17 cellular contexts compared by ENCODE assay signal in genomic region chr16:17356243-17356933, GRCh38.
DNase-seq lines count a peak whose midpoint lies in the region; ATAC-seq, FAIRE-seq and TF ChIP-seq lines count a peak whose summit lies in the region.
"Had no signal": no experiment of that assay in that cellular context is flagged by ENCODE, and none has a peak within 500 bp of the region (broad histone marks: within the 10 kb centered on the region; RNA-seq: fewer than 3 reads in every experiment).

No MANE protein-coding gene starts in this region.

- no peak overlapping the region for H3K4me2 ChIP-seq in mesenchymal stem cell (ENCODE audit: low read length, poor library complexity, severe bottlenecking)
- H3K4me2 ChIP-seq: PC-9 had no signal

- no peak for DNase-seq in CD4-positive, CD25-positive, alpha-beta regulatory T cell
- no peak for DNase-seq in body of pancreas
- DNase-seq in left colon: peak in 1 of 2 donors; percentile 23
- DNase-seq in small intestine: peak; percentile 22
- DNase-seq in mesenchymal stem cell: no peak
- DNase-seq in sigmoid colon: no peak
- no peak for DNase-seq in NCI-H446 (lab: John Stamatoyannopoulos, UW)
- DNase-seq: DMS 273 treated with DMSO at 0.1 percent for 48 hours, GDM1, MV-4-11, NCI-H1417, NCI-H1930, NCI-H524, PC-9, SJCRH30 had no signal

- peaks cover 38% of the 10 kb centered on the region for H3K4me1 ChIP-seq in CD4-positive, CD25-positive, alpha-beta regulatory T cell (ENCODE audit: control insufficient read depth, insufficient read depth, low read length, poor library complexity, severe bottlenecking)
- H3K4me1 ChIP-seq in body of pancreas: peaks cover 19% of the 10 kb centered on the region
- peaks cover 0 to 11% of the 10 kb centered on the region in 2 donors for H3K4me1 ChIP-seq in small intestine (ENCODE audit: control insufficient read depth in 2 of 2, insufficient read depth in 1 of 2, low read depth in 1 of 2, low read length in 1 of 2)
- H3K4me1 ChIP-seq in mesenchymal stem cell (ENCODE audit: control insufficient read depth, insufficient read depth, low read depth, low read length): no peaks in the 10 kb centered on the region
- H3K4me1 ChIP-seq in sigmoid colon: peaks cover 0 to 40% (median 30%) of the 10 kb centered on the region in 4 donors
- H3K4me1 ChIP-seq: SJCRH30 had no signal

- no peak for ATAC-seq in CD4-positive, CD25-positive, alpha-beta regulatory T cell (ENCODE audit: low read depth in 2 of 2)
- ATAC-seq in body of pancreas (no peak), left colon (peak; percentile 95)
- ATAC-seq: K562 had no signal

- no peak overlapping the region for H2AK5ac ChIP-seq in mesenchymal stem cell (ENCODE audit: low read length, severe bottlenecking)

- no peak overlapping the region for H3K27ac ChIP-seq in CD4-positive, CD25-positive, alpha-beta regulatory T cell (ENCODE audit: insufficient read depth, low read length, poor library complexity, severe bottlenecking)
- H3K27ac ChIP-seq in body of pancreas: peak overlapping the region in 3 of 4 donors; percentile 30 to 63 (median 48)
- no peak overlapping the region for H3K27ac ChIP-seq in small intestine (ENCODE audit: low read depth in 1 of 2, low read length in 1 of 2)
- H3K27ac ChIP-seq in mesenchymal stem cell (ENCODE audit: low read length, poor library complexity, severe bottlenecking): no peak overlapping the region
- H3K27ac ChIP-seq in sigmoid colon: no peak overlapping the region
- H3K27ac ChIP-seq: PC-9, SJCRH30 had no signal

- no peak overlapping the region for H3K14ac ChIP-seq in mesenchymal stem cell (ENCODE audit: low read length in 2 of 2)

- no peak for TF ChIP-seq POLR2A in body of pancreas (IDR thresholded peaks at IDR 0.05)
- no peak for TF ChIP-seq POLR2A in sigmoid colon (IDR thresholded peaks at IDR 0.05)

- 55 to 56% methylated on average over 11 of the region's 11 CpGs for WGBS in body of pancreas, 2 donors
- 32 to 64% (median 43%) methylated on average over 11 of the region's 11 CpGs for WGBS in small intestine, 3 donors
- whole genome bisulfite sequencing in mesenchymal stem cell: 67% methylated on average over 11 of the region's 11 CpGs
- WGBS in sigmoid colon, 2 donors: 18 to 69% methylated on average over 11 of the region's 11 CpGs

- no peak overlapping the region for H2AFZ ChIP-seq in mesenchymal stem cell (ENCODE audit: low read depth, low read length)
- H2AFZ ChIP-seq: PC-9 had no signal

- no peak overlapping the region for H3K4ac ChIP-seq in mesenchymal stem cell (ENCODE audit: low read depth in 1 of 2, low read length in 2 of 2)

- no peak overlapping the region for H3K23ac ChIP-seq in mesenchymal stem cell (ENCODE audit: low read length in 2 of 2)

- peaks cover 13% of the 10 kb centered on the region for H3K36me3 Mint-ChIP-seq in CD4-positive, CD25-positive, alpha-beta regulatory T cell

- H4K8ac ChIP-seq in mesenchymal stem cell (ENCODE audit: low read length): no peak overlapping the region

- no peak overlapping the region for H2BK12ac ChIP-seq in mesenchymal stem cell (ENCODE audit: low read length in 2 of 2)

- no peak for TF ChIP-seq EP300 in sigmoid colon (IDR thresholded peaks at IDR 0.05)

- peaks cover 30 to 71% (median 57%) of the 10 kb centered on the region in 4 donors for H3K4me1 Mint-ChIP-seq in CD4-positive, CD25-positive, alpha-beta regulatory T cell

- H3K4me3 ChIP-seq in CD4-positive, CD25-positive, alpha-beta regulatory T cell (ENCODE audit: low read depth, low read length): no peak overlapping the region
- H3K4me3 ChIP-seq in body of pancreas (no peak overlapping the region), small intestine (ENCODE audit: low read depth in 1 of 2, low read length in 2 of 2) (no peak overlapping the region), mesenchymal stem cell (ENCODE audit: insufficient read depth in 1 of 2, low read depth in 1 of 2, low read length in 2 of 2) (no peak overlapping the region), sigmoid colon (no peak overlapping the region)
- H3K4me3 ChIP-seq: K562, PC-9, SJCRH30 had no signal

- intact Hi-C loops in body of pancreas (cut with DNase I): no loop called here
- intact Hi-C loops in left colon (cut with DNase I, micrococcal nuclease): no loop called here
- intact Hi-C loops in sigmoid colon (cut with DNase I): no loop called here

- no peaks in the 10 kb centered on the region for H3K9me3 ChIP-seq in CD4-positive, CD25-positive, alpha-beta regulatory T cell (ENCODE audit: control insufficient read depth in 2 of 2, low read length in 2 of 2)
- H3K9me3 ChIP-seq in body of pancreas (no peaks in the 10 kb centered on the region), small intestine (ENCODE audit: control insufficient read depth, low read depth) (no peaks in the 10 kb centered on the region), mesenchymal stem cell (ENCODE audit: control insufficient read depth, low read length) (no peaks in the 10 kb centered on the region), sigmoid colon (no peaks in the 10 kb centered on the region)
- H3K9me3 ChIP-seq: SJCRH30 had no signal

- no peaks in the 10 kb centered on the region for H3K27me3 Mint-ChIP-seq in CD4-positive, CD25-positive, alpha-beta regulatory T cell

- no peak overlapping the region for H3K9ac ChIP-seq in mesenchymal stem cell (ENCODE audit: low read length)

- peak overlapping the region in 2 of 3 donors; percentile 15 to 38 for H3K27ac Mint-ChIP-seq in CD4-positive, CD25-positive, alpha-beta regulatory T cell

- H3K9me3 Mint-ChIP-seq in CD4-positive, CD25-positive, alpha-beta regulatory T cell: no peaks in the 10 kb centered on the region

- no peaks in the 10 kb centered on the region for H3K27me3 ChIP-seq in CD4-positive, CD25-positive, alpha-beta regulatory T cell (ENCODE audit: control insufficient read depth, insufficient read depth, low read length)
- H3K27me3 ChIP-seq in body of pancreas: no peaks in the 10 kb centered on the region
- H3K27me3 ChIP-seq in small intestine (ENCODE audit: control insufficient read depth in 2 of 2, insufficient read depth in 2 of 2, low read length in 2 of 2): no peaks in the 10 kb centered on the region
- no peaks in the 10 kb centered on the region for H3K27me3 ChIP-seq in mesenchymal stem cell (ENCODE audit: control insufficient read depth in 1 of 2, insufficient read depth in 1 of 2, low read length in 2 of 2)
- H3K27me3 ChIP-seq in sigmoid colon: no peaks in the 10 kb centered on the region
- H3K27me3 ChIP-seq: SJCRH30 had no signal

- peak overlapping the region in 1 of 4 donors; percentile 58 for H3K4me3 Mint-ChIP-seq in CD4-positive, CD25-positive, alpha-beta regulatory T cell

- TF ChIP-seq CTCF in body of pancreas (IDR thresholded peaks at IDR 0.05): no peak
- TF ChIP-seq CTCF in sigmoid colon (IDR thresholded peaks at IDR 0.05): no peak

- H2BK5ac ChIP-seq in mesenchymal stem cell (ENCODE audit: low read depth, low read length, poor library complexity, severe bottlenecking): no peak overlapping the region

- no peak for FAIRE-seq in small intestine (lab: Jason Lieb, UNC)
- FAIRE-seq: GM12891, K562 had no signal

- H2BK15ac ChIP-seq in mesenchymal stem cell (ENCODE audit: low read depth, poor library complexity, severe bottlenecking): no peak overlapping the region

- H2BK120ac ChIP-seq in mesenchymal stem cell (ENCODE audit: low read depth, low read length): no peak overlapping the region

- H3K18ac ChIP-seq in mesenchymal stem cell (ENCODE audit: low read depth in 1 of 2, low read length in 2 of 2): no peak overlapping the region

- no peaks in the 10 kb centered on the region for H3K79me1 ChIP-seq in mesenchymal stem cell (replicated peaks; ENCODE audit: low read length, poor library complexity, severe bottlenecking)

- H3K36me3 ChIP-seq in CD4-positive, CD25-positive, alpha-beta regulatory T cell (ENCODE audit: control insufficient read depth, insufficient read depth, low read length): peaks cover 11% of the 10 kb centered on the region
- no peaks in the 10 kb centered on the region for H3K36me3 ChIP-seq in body of pancreas (replicated peaks in 1 of 2; ENCODE audit: insufficient read depth in 1 of 2, low read depth in 2 of 2)
- H3K36me3 ChIP-seq in small intestine (ENCODE audit: control insufficient read depth in 2 of 2, insufficient read depth in 2 of 2, low read length in 2 of 2): no peaks in the 10 kb centered on the region
- H3K36me3 ChIP-seq in mesenchymal stem cell (ENCODE audit: control insufficient read depth in 1 of 2, insufficient read depth in 2 of 2, low read depth in 1 of 2, low read length in 2 of 2): peaks cover 0 to 34% of the 10 kb centered on the region in 2 experiments
- H3K36me3 ChIP-seq in sigmoid colon: peaks cover 0 to 5% (median 2%) of the 10 kb centered on the region in 4 donors
- H3K36me3 ChIP-seq: SJCRH30 had no signal

- H4K91ac ChIP-seq in mesenchymal stem cell (ENCODE audit: low read length): no peak overlapping the region

Comparison
In these comparisons a context has a peak if more than half of its experiments do, and no peak if none do; other contexts are left out.
1. H3K27ac ChIP-seq: peak in body of pancreas (3 of 4); none in CD4-positive, CD25-positive, alpha-beta regulatory T cell (single experiment), small intestine (0 of 2), mesenchymal stem cell (single experiment) and sigmoid colon (0 of 4).